7 cellular contexts compared by ENCODE assay signal in genomic region chr14:23988229-23988609, GRCh38. TPM values are rescaled to one million over a fixed set of nuclear protein-coding genes. Genes with fewer than 3 reads are reported as not detected.
A peak's percentile ranks its signal among the peaks of the same experiment; 100 is the strongest.
DNase-seq lines count a peak whose midpoint lies in the region; ATAC-seq and TF ChIP-seq lines count a peak whose summit lies in the region.
"Not testable (repeated sequence)": the region's sequence is repeated elsewhere in the genome, so short reads cannot be mapped to it uniquely, and the experiment has no call there.

No MANE protein-coding gene starts in this region.

- H3K9ac ChIP-seq in HUES6 (ENCODE audit: low read length), result not testable (repeated sequence)

- H3K27me3 Mint-ChIP-seq in activated CD4-positive, alpha-beta T cell treated with anti-CD3 and anti-CD28 coated beads, Interleukin-2, amount 10 ng/mL, durations not matched to agents 7 days and 5 days; dendritic cell treated with granulocyte-macrophage colony-stimulating factor and Interleukin-4, amounts not matched to agents 40 ng/mL and 50 ng/mL, for 4 days: not testable (repeated sequence)

- H3K27me3 ChIP-seq in HUES6 (ENCODE audit: control insufficient read depth, insufficient read depth, low read length); left lung: not testable (repeated sequence)

- not testable (repeated sequence) for TF ChIP-seq CTCF in left lung (IDR thresholded peaks at IDR 0.05)

- intact Hi-C loops in dendritic cell treated with granulocyte-macrophage colony-stimulating factor and Interleukin-4, amounts not matched to agents 40 ng/mL and 50 ng/mL, for 4 days (cut with micrococcal nuclease), result loop anchor here (5.0 kb wide), 1 partner anchor 49 kb away; no protein-coding TSS in a partner anchor
- intact Hi-C loops in left lung (cut with DNase I), result not testable (repeated sequence)

- not testable (repeated sequence) for H3K4me1 ChIP-seq in HUES6 (ENCODE audit: control insufficient read depth, insufficient read depth, low read length)
- H3K4me1 ChIP-seq in left lung, result peaks cover 13 to 22% of the 10 kb centered on the region in 2 donors

- peak overlapping the region; percentile 87 for H3K4me3 Mint-ChIP-seq in activated CD4-positive, alpha-beta T cell treated with anti-CD3 and anti-CD28 coated beads, Interleukin-2, amount 10 ng/mL, durations not matched to agents 7 days and 5 days
- H3K4me3 Mint-ChIP-seq in dendritic cell treated with granulocyte-macrophage colony-stimulating factor and Interleukin-4, amounts not matched to agents 40 ng/mL and 50 ng/mL, for 4 days, result peak overlapping the region; percentile 86

- CTCF ChIA-PET in activated CD4-positive, alpha-beta T cell treated with anti-CD3 and anti-CD28 coated beads, Interleukin-2, amount 10 ng/mL, durations not matched to agents 7 days and 5 days (lab: Charles Lee), result interaction anchor here (0.7 to 1.5 kb wide), 3 partner anchors 97 to 121 kb away, joined by 3 to 5 read pairs (median 3); no protein-coding TSS in a partner anchor

- H3K27ac ChIP-seq in HUES6 (ENCODE audit: low read depth, low read length), result not testable (repeated sequence)
- H3K27ac ChIP-seq in left lung, result peak overlapping the region; percentile 75

- H3K27ac Mint-ChIP-seq in activated CD4-positive, alpha-beta T cell treated with anti-CD3 and anti-CD28 coated beads, Interleukin-2, amount 10 ng/mL, durations not matched to agents 7 days and 5 days, result peak overlapping the region; percentile 93
- peak overlapping the region; percentile 95 for H3K27ac Mint-ChIP-seq in dendritic cell treated with granulocyte-macrophage colony-stimulating factor and Interleukin-4, amounts not matched to agents 40 ng/mL and 50 ng/mL, for 4 days

- not testable (repeated sequence) for H3K36me3 ChIP-seq in HUES6 (ENCODE audit: control insufficient read depth, insufficient read depth, low read length); left lung

- peak overlapping the region; percentile 18; the same call in 1 of the 2 replicates for H3K4me3 ChIP-seq in HUES6 (ENCODE audit: low read depth, low read length)
- peak overlapping the region; percentile 35 to 50 for H3K4me3 ChIP-seq in left lung

- H3K36me3 Mint-ChIP-seq in activated CD4-positive, alpha-beta T cell treated with anti-CD3 and anti-CD28 coated beads, Interleukin-2, amount 10 ng/mL, durations not matched to agents 7 days and 5 days (ENCODE audit: low read depth), result peaks cover 17% of the 10 kb centered on the region
- peaks cover 27% of the 10 kb centered on the region for H3K36me3 Mint-ChIP-seq in dendritic cell treated with granulocyte-macrophage colony-stimulating factor and Interleukin-4, amounts not matched to agents 40 ng/mL and 50 ng/mL, for 4 days (ENCODE audit: low read depth)

- POLR2A ChIA-PET in activated CD4-positive, alpha-beta T cell treated with anti-CD3 and anti-CD28 coated beads, Interleukin-2, amount 10 ng/mL, durations not matched to agents 7 days and 5 days (lab: Charles Lee), result not testable (repeated sequence)

- peaks cover 33% of the 10 kb centered on the region for H3K4me1 Mint-ChIP-seq in activated CD4-positive, alpha-beta T cell treated with anti-CD3 and anti-CD28 coated beads, Interleukin-2, amount 10 ng/mL, durations not matched to agents 7 days and 5 days
- peaks cover 83% of the 10 kb centered on the region for H3K4me1 Mint-ChIP-seq in dendritic cell treated with granulocyte-macrophage colony-stimulating factor and Interleukin-4, amounts not matched to agents 40 ng/mL and 50 ng/mL, for 4 days (ENCODE audit: low read depth)

- not testable (repeated sequence) for DNase-seq in activated CD4-positive, alpha-beta T cell treated with anti-CD3 and anti-CD28 coated beads, Interleukin-2, amount 10 ng/mL, durations not matched to agents 7 days and 5 days; left lung
- DNase-seq in retina, result peak; percentile 31

- H3K9me3 Mint-ChIP-seq in activated CD4-positive, alpha-beta T cell treated with anti-CD3 and anti-CD28 coated beads, Interleukin-2, amount 10 ng/mL, durations not matched to agents 7 days and 5 days; dendritic cell treated with granulocyte-macrophage colony-stimulating factor and Interleukin-4, amounts not matched to agents 40 ng/mL and 50 ng/mL, for 4 days: not testable (repeated sequence)

- not testable (repeated sequence) for H3K9me3 ChIP-seq in HUES6 (ENCODE audit: control insufficient read depth, insufficient read depth, low read depth, low read length); left lung

- ATAC-seq in GM19023 (IDR thresholded peaks at IDR 0.05; ENCODE audit: unreplicated experiment) (peak; percentile 9), HG02678 (IDR thresholded peaks at IDR 0.05; ENCODE audit: unreplicated experiment) (peak; percentile 9), left lung (peak; percentile 21)

RNA-seq across cellular contexts. Expression of gene DHRS4L2, which starts 0.5 kb away (rescaled TPM):
- 10 to 100 TPM; 22.5 to 24.8 TPM for total RNA-seq in activated CD4-positive, alpha-beta T cell treated with anti-CD3 and anti-CD28 coated beads, Interleukin-2, amount 10 ng/mL, durations not matched to agents 7 days and 5 days
- 10 to 100 TPM; 13.8 to 24.9 TPM for total RNA-seq in left lung

RNA-seq across cellular contexts. Expression of gene DHRS4, which starts 34.6 kb away (rescaled TPM):
- 10 to 100 TPM; 28.8 to 31.3 TPM for total RNA-seq in activated CD4-positive, alpha-beta T cell treated with anti-CD3 and anti-CD28 coated beads, Interleukin-2, amount 10 ng/mL, durations not matched to agents 7 days and 5 days
- 10 to 100 TPM; 28.1 to 36.5 TPM for total RNA-seq in left lung
